16 cellular contexts compared by ENCODE assay signal in the genomic region with DNA sequence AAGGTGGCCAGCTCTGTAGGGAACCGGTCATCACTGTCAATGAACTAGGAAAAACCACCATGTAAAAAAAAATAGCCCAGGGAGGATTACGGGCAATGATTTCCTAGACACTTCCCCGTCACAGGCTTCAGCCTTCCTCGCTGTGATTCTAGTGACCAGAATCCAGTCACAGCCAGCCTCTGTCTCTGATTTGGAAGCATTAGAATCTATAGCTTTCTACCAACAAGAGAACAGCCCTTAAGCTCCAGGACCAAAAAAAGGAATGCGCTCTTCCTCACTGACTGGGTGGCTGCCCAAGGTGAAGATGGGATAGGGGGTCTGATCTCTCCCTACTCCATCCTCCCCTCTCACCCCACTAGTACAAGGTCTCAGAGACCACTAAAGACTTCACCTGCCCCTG.
DNase-seq lines count a peak whose midpoint lies in the region; ATAC-seq, FAIRE-seq and TF ChIP-seq lines count a peak whose summit lies in the region.
"Had no signal": no experiment of that assay in that cellular context is flagged by ENCODE, and none has a peak within 500 bp of the region (broad histone marks: within the 10 kb centered on the region; RNA-seq: fewer than 3 reads in every experiment).

No MANE protein-coding gene starts in this region.

- no peak for TF ChIP-seq EP300 in H1 (IDR thresholded peaks at IDR 0.05; ENCODE audit: borderline replicate concordance in 1 of 2, low read depth in 2 of 2, low read length in 2 of 2)

- TF ChIP-seq POLR2A in H1 (IDR thresholded peaks at IDR 0.05; ENCODE audit: control extremely low read depth in 1 of 2, low read depth in 2 of 2, low read length in 2 of 2) = no peak
- no peak for TF ChIP-seq POLR2A in testis (IDR thresholded peaks at IDR 0.05)

- no peaks in the 10 kb centered on the region for H3K79me1 ChIP-seq in H1 (ENCODE audit: low read depth, low read length)

- POLR2A ChIA-PET in H1 (lab: Charles Lee; ENCODE audit: partially characterized antibody) = interaction anchor here (0.7 kb wide), 1 partner anchor 17 kb away, joined by 3 read pairs; no protein-coding TSS in a partner anchor

- no peak overlapping the region for H2AK5ac ChIP-seq in H1 (ENCODE audit: low read depth, low read length)

- H4K5ac ChIP-seq in H1 (ENCODE audit: insufficient read length, low read depth, low read length) = no peak overlapping the region

- H3K4me3 ChIP-seq in GM12865 (ENCODE audit: low read depth, low read length) = peak overlapping the region; percentile 39; the same call in 1 of the 2 replicates
- peak overlapping the region; percentile 1; the same call in 1 of the 2 replicates for H3K4me3 ChIP-seq in MM.1S (ENCODE audit: low read length)
- no peak overlapping the region for H3K4me3 ChIP-seq in H1 (ENCODE audit: extremely low read depth in 1 of 4, insufficient read depth in 2 of 4, low read depth in 3 of 4, low read length in 4 of 4)
- H3K4me3 ChIP-seq in testis = no peak overlapping the region
- H3K4me3 ChIP-seq: GM23248, PC-9, SJCRH30 had no signal

- peak overlapping the region; percentile 43; the same call in 1 of the 2 replicates for H2BK20ac ChIP-seq in H1 (ENCODE audit: low read length)

- peak overlapping the region; percentile 61; the same call in 1 of the 2 replicates for H2BK12ac ChIP-seq in H1 (ENCODE audit: low read depth, low read length)

- peak overlapping the region; percentile 82 to 83 for H3K4me3 Mint-ChIP-seq in stimulated activated naive B cell treated with anti-CD40 and anti-IgM and Interleukin-4, amounts not matched to agents 10 μg/mL and 1 μg/mL and 100 μg/mL, for 72 hours
- H3K4me3 Mint-ChIP-seq: CD4-positive, CD25-positive, alpha-beta regulatory T cell had no signal

- no peak for TF ChIP-seq RAD21 in H1 (IDR thresholded peaks at IDR 0.05 in 1 of 2, conservative IDR thresholded peaks at IDR 0.05 in 1 of 2; ENCODE audit: low read depth in 2 of 2, low read length in 2 of 2)

- 85% methylated on average over 5 of the region's 5 CpGs; no CpG with 5 or more reads in 1 of the 2 experiments for WGBS in H1 (ENCODE audit: extremely low coverage in 1 of 2, insufficient coverage in 1 of 2, insufficient read length in 1 of 2, insufficient replicate concordance in 2 of 2, low coverage in 1 of 2, low lambda C conversion rate in 2 of 2, missing lambda C conversion rate in 1 of 2), 2 experiments
- 93 to 94% methylated on average over 5 of the region's 5 CpGs for WGBS in testis, 2 donors

- DNase-seq in GM12865 (ENCODE audit: low read depth) = no peak
- no peak for DNase-seq in MM.1S
- no peak for DNase-seq in H1 (ENCODE audit: low read depth in 1 of 2, low spot score in 2 of 2)
- no peak for DNase-seq in stimulated activated naive B cell treated with anti-CD40 and anti-IgM and Interleukin-4, amounts not matched to agents 10 μg/mL and 1 μg/mL and 100 μg/mL, for 72 hours
- no peak for DNase-seq in NCI-H2029 (lab: John Stamatoyannopoulos, UW)
- no peak for DNase-seq in testis
- DNase-seq: Caco-2; CD4-positive, CD25-positive, alpha-beta regulatory T cell; DMS153; EL; GM23248; NCI-H446 treated with DMSO at 0.1 percent for 48 hours; PC-9; SJCRH30 had no signal

- H3K9me3 Mint-ChIP-seq in stimulated activated naive B cell treated with anti-CD40 and anti-IgM and Interleukin-4, amounts not matched to agents 10 μg/mL and 1 μg/mL and 100 μg/mL, for 72 hours = no peaks in the 10 kb centered on the region

- CTCF ChIA-PET in H1 (lab: Charles Lee; ENCODE audit: partially characterized antibody) = interaction anchor here (1.1 to 2.4 kb wide), 6 partner anchors 22 to 423 kb away, joined by 3 to 11 read pairs (median 4); no protein-coding TSS in a partner anchor

- H3K56ac ChIP-seq in H1 (replicated peaks; ENCODE audit: insufficient read length, low read depth, low read length) = no peak overlapping the region

- H2BK5ac ChIP-seq in H1 (ENCODE audit: low read depth, low read length) = no peak overlapping the region

- H3K9ac ChIP-seq in MM.1S (ENCODE audit: low read length) = peak overlapping the region; percentile 50
- no peak overlapping the region; a peak in 1 of 7 replicates for H3K9ac ChIP-seq in H1 (replicated peaks in 1 of 4; ENCODE audit: extremely low read depth in 1 of 4, low read depth in 3 of 4, low read length in 3 of 4)
- H3K9ac ChIP-seq: GM23248 had no signal

- no peak overlapping the region for H3K23ac ChIP-seq in H1 (ENCODE audit: insufficient read length)

- H3K4ac ChIP-seq in H1 (replicated peaks; ENCODE audit: insufficient read length, low read depth, low read length) = no peak overlapping the region

- H2AFZ ChIP-seq in MM.1S (ENCODE audit: low read length) (peak overlapping the region; percentile 55), H1 (ENCODE audit: low read length) (no peak overlapping the region)
- H2AFZ ChIP-seq: GM23248, PC-9 had no signal

- H3K27me3 Mint-ChIP-seq in stimulated activated naive B cell treated with anti-CD40 and anti-IgM and Interleukin-4, amounts not matched to agents 10 μg/mL and 1 μg/mL and 100 μg/mL, for 72 hours = no peaks in the 10 kb centered on the region

- H3K36me3 Mint-ChIP-seq in stimulated activated naive B cell treated with anti-CD40 and anti-IgM and Interleukin-4, amounts not matched to agents 10 μg/mL and 1 μg/mL and 100 μg/mL, for 72 hours = peaks cover 5 to 10% of the 10 kb centered on the region in 2 donors
- H3K36me3 Mint-ChIP-seq: CD4-positive, CD25-positive, alpha-beta regulatory T cell had no signal

- FAIRE-seq in H1 (lab: Jason Lieb, UNC) = no peak

- H3K79me2 ChIP-seq in MM.1S (ENCODE audit: low read length) (peaks cover 18% of the 10 kb centered on the region; the same call in 1 of the 2 replicates), H1 (ENCODE audit: control insufficient read depth in 1 of 2, insufficient read depth in 2 of 2, low read length in 2 of 2) (no peaks in the 10 kb centered on the region)

- TF ChIP-seq CTCF in GM12865 (IDR thresholded peaks at IDR 0.05; ENCODE audit: insufficient read depth, low read depth, low read length, missing control alignments) (no peak), MM.1S (IDR thresholded peaks at IDR 0.05; ENCODE audit: low read length) (no peak), H1 (IDR thresholded peaks at IDR 0.05; ENCODE audit: control extremely low read depth in 1 of 3, insufficient read depth in 1 of 3, low read depth in 1 of 3, low read length in 3 of 3) (no peak), testis (IDR thresholded peaks at IDR 0.05) (no peak)

- H3K36me3 ChIP-seq in MM.1S (replicated peaks; ENCODE audit: insufficient read depth, low read length) (no peaks in the 10 kb centered on the region), H1 (ENCODE audit: control insufficient read depth in 2 of 4, insufficient read depth in 4 of 4, low read length in 3 of 4) (no peaks in the 10 kb centered on the region), testis (ENCODE audit: low read depth, missing control alignments) (no peaks in the 10 kb centered on the region)
- H3K36me3 ChIP-seq: SJCRH30 had no signal

- H3K14ac ChIP-seq in H1 (ENCODE audit: insufficient read length) = no peak overlapping the region

- no peaks in the 10 kb centered on the region for H3K9me2 ChIP-seq in MM.1S (replicated peaks; ENCODE audit: insufficient read depth, low read length)

- H3K18ac ChIP-seq in H1 (ENCODE audit: extremely low read depth, low read length) = no peak overlapping the region

- 0 out of 2 replicates have a peak overlapping the region, but pooled peaks have one; percentile 13 for H2BK15ac ChIP-seq in H1 (ENCODE audit: low read length)

- H3F3A ChIP-seq in MM.1S (ENCODE audit: insufficient read depth, low read length) = peaks cover 46% of the 10 kb centered on the region

- H3K4me1 ChIP-seq in MM.1S (ENCODE audit: low read length) (peaks cover 80% of the 10 kb centered on the region), H1 (replicated peaks in 1 of 4; ENCODE audit: control insufficient read depth in 3 of 4, insufficient read depth in 4 of 4, low read length in 3 of 4) (peaks cover 10 to 18% (median 15%) of the 10 kb centered on the region in 4 experiments), testis (no peaks in the 10 kb centered on the region)
- H3K4me1 ChIP-seq: Caco-2 had no signal

- ATAC-seq in stimulated activated naive B cell treated with anti-CD40 and anti-IgM and Interleukin-4, amounts not matched to agents 10 μg/mL and 1 μg/mL and 100 μg/mL, for 72 hours (replicated peaks) = no peak
- no peak for ATAC-seq in GM19463 (IDR thresholded peaks at IDR 0.05; ENCODE audit: unreplicated experiment)
- ATAC-seq: HCT116 had no signal

- H3K9me3 ChIP-seq in MM.1S (replicated peaks; ENCODE audit: insufficient read depth, low read length) (no peaks in the 10 kb centered on the region), H1 (ENCODE audit: insufficient read depth in 2 of 2, low read depth in 1 of 2, low read length in 1 of 2) (no peaks in the 10 kb centered on the region), testis (no peaks in the 10 kb centered on the region)
- H3K9me3 ChIP-seq: Caco-2, SJCRH30 had no signal

- no peak overlapping the region for H4K8ac ChIP-seq in H1 (ENCODE audit: extremely low read depth, insufficient read depth, low read length)

- peak overlapping the region; percentile 68 for H4K91ac ChIP-seq in H1 (replicated peaks; ENCODE audit: insufficient read length, low read length)

- H3K4me1 Mint-ChIP-seq in stimulated activated naive B cell treated with anti-CD40 and anti-IgM and Interleukin-4, amounts not matched to agents 10 μg/mL and 1 μg/mL and 100 μg/mL, for 72 hours = peaks cover 72 to 91% of the 10 kb centered on the region in 2 donors
- H3K4me1 Mint-ChIP-seq: CD4-positive, CD25-positive, alpha-beta regulatory T cell had no signal

- H2BK120ac ChIP-seq in H1 (replicated peaks; ENCODE audit: low read depth, low read length) = no peak overlapping the region

- no peaks in the 10 kb centered on the region for H3K23me2 ChIP-seq in H1 (ENCODE audit: low read depth, low read length)

- intact Hi-C loops in testis (cut with DNase I; ENCODE audit: low total_unique reads) = no loop called here

- H4K20me1 ChIP-seq in MM.1S (ENCODE audit: insufficient read depth, low read length) (no peaks in the 10 kb centered on the region), H1 (replicated peaks in 1 of 2; ENCODE audit: control insufficient read depth in 1 of 2, insufficient read depth in 2 of 2, low read length in 2 of 2) (no peaks in the 10 kb centered on the region)

- peak overlapping the region; percentile 70 for H3K4me2 ChIP-seq in MM.1S (ENCODE audit: low read depth, low read length)
- H3K4me2 ChIP-seq in H1 (ENCODE audit: insufficient read depth in 1 of 2, low read depth in 2 of 2, low read length in 2 of 2) = no peak overlapping the region
- H3K4me2 ChIP-seq: PC-9 had no signal

- no peaks in the 10 kb centered on the region for H3K27me3 ChIP-seq in MM.1S (replicated peaks; ENCODE audit: insufficient read depth, low read length)
- no peaks in the 10 kb centered on the region; a peak in 1 of 7 replicates for H3K27me3 ChIP-seq in H1 (replicated peaks in 1 of 4; ENCODE audit: control insufficient read depth in 3 of 4, extremely low read depth in 1 of 4, insufficient read depth in 3 of 4, low read length in 3 of 4)
- H3K27me3 ChIP-seq in testis = no peaks in the 10 kb centered on the region
- H3K27me3 ChIP-seq: SJCRH30 had no signal

- H3K27ac Mint-ChIP-seq in stimulated activated naive B cell treated with anti-CD40 and anti-IgM and Interleukin-4, amounts not matched to agents 10 μg/mL and 1 μg/mL and 100 μg/mL, for 72 hours = peak overlapping the region; percentile 95

- H3K27ac ChIP-seq in MM.1S (ENCODE audit: low read length) = peak overlapping the region; percentile 85
- H3K27ac ChIP-seq in H1 (ENCODE audit: low read depth, low read length) = no peak overlapping the region
- no peak overlapping the region for H3K27ac ChIP-seq in testis
- H3K27ac ChIP-seq: GM23248, PC-9, SJCRH30 had no signal

Comparison
In these comparisons a context has a peak if more than half of its experiments do, and no peak if none do; other contexts are left out.
1. H3K4me3 ChIP-seq: peak in GM12865 (single experiment) and MM.1S (single experiment); none in H1 (0 of 4) and testis (0 of 2).